ENCODE assay signal across 9 cellular contexts in genomic region chr1:32925360-32926142, GRCh38. TPM values are rescaled to one million over a fixed set of nuclear protein-coding genes. Genes with fewer than 3 reads are reported as not detected.
DNase-seq lines count a peak whose midpoint lies in the region; ATAC-seq and TF ChIP-seq lines count a peak whose summit lies in the region.
"Had no signal": no experiment of that assay in that cellular context is flagged by ENCODE, and none has a peak within 500 bp of the region (broad histone marks: within the 10 kb centered on the region; RNA-seq: fewer than 3 reads in every experiment).

No MANE protein-coding gene starts in this region.

- H3K9me3 Mint-ChIP-seq in CD4-positive, alpha-beta T cell: no peaks in the 10 kb centered on the region
- H3K9me3 Mint-ChIP-seq in dendritic cell treated with granulocyte-macrophage colony-stimulating factor and Interleukin-4, amounts not matched to agents 40 ng/mL and 50 ng/mL, for 4 days: no peaks in the 10 kb centered on the region
- peaks cover 4% of the 10 kb centered on the region for H3K9me3 Mint-ChIP-seq in memory B cell

- no peak for TF ChIP-seq CTCF in CD4-positive, alpha-beta T cell (IDR thresholded peaks at IDR 0.05)

- no peak overlapping the region for H3K27ac ChIP-seq in CD4-positive, alpha-beta T cell (ENCODE audit: low read depth, low read length)

- no peaks in the 10 kb centered on the region for H3K9me3 ChIP-seq in CD4-positive, alpha-beta T cell (ENCODE audit: control insufficient read depth, low read length)

- H3K4me3 Mint-ChIP-seq in CD4-positive, alpha-beta T cell: peak overlapping the region; percentile 68
- no peak overlapping the region for H3K4me3 Mint-ChIP-seq in dendritic cell treated with granulocyte-macrophage colony-stimulating factor and Interleukin-4, amounts not matched to agents 40 ng/mL and 50 ng/mL, for 4 days
- H3K4me3 Mint-ChIP-seq in memory B cell: peak overlapping the region; percentile 53

- no peak overlapping the region for H3K27ac Mint-ChIP-seq in CD4-positive, alpha-beta T cell
- H3K27ac Mint-ChIP-seq in dendritic cell treated with granulocyte-macrophage colony-stimulating factor and Interleukin-4, amounts not matched to agents 40 ng/mL and 50 ng/mL, for 4 days: peak overlapping the region; percentile 50
- no peak overlapping the region for H3K27ac Mint-ChIP-seq in memory B cell

- peaks cover 51% of the 10 kb centered on the region for H3K27me3 ChIP-seq in CD4-positive, alpha-beta T cell (ENCODE audit: control insufficient read depth, insufficient read depth, low read length)

- intact Hi-C loops in CD4-positive, alpha-beta T cell (cut with DNase I, micrococcal nuclease): no loop called here
- intact Hi-C loops in dendritic cell treated with granulocyte-macrophage colony-stimulating factor and Interleukin-4, amounts not matched to agents 40 ng/mL and 50 ng/mL, for 4 days (cut with micrococcal nuclease): no loop called here

- peaks cover 23% of the 10 kb centered on the region for H3K4me1 Mint-ChIP-seq in CD4-positive, alpha-beta T cell (ENCODE audit: low read depth)
- H3K4me1 Mint-ChIP-seq in dendritic cell treated with granulocyte-macrophage colony-stimulating factor and Interleukin-4, amounts not matched to agents 40 ng/mL and 50 ng/mL, for 4 days (ENCODE audit: low read depth): peaks cover 22% of the 10 kb centered on the region
- peaks cover 14% of the 10 kb centered on the region for H3K4me1 Mint-ChIP-seq in memory B cell

- POLR2A ChIA-PET in CD4-positive, alpha-beta T cell (lab: Charles Lee): no interaction called here

- peak; percentile 57 for ATAC-seq in CD4-positive, alpha-beta T cell (ENCODE audit: poor library complexity)
- peak; percentile 69 for ATAC-seq in memory B cell (ENCODE audit: low read depth)

- no peaks in the 10 kb centered on the region for H3K36me3 Mint-ChIP-seq in CD4-positive, alpha-beta T cell (ENCODE audit: low read depth)
- no peaks in the 10 kb centered on the region for H3K36me3 Mint-ChIP-seq in dendritic cell treated with granulocyte-macrophage colony-stimulating factor and Interleukin-4, amounts not matched to agents 40 ng/mL and 50 ng/mL, for 4 days (ENCODE audit: low read depth)
- no peaks in the 10 kb centered on the region for H3K36me3 Mint-ChIP-seq in memory B cell

- CTCF ChIA-PET in CD4-positive, alpha-beta T cell (lab: Charles Lee): interaction anchor here (0.9 to 1.7 kb wide), 3 partner anchors 8 to 81 kb away, joined by 3 read pairs; partner anchors contain the start of gene RNF19B

- peak in 2 of 10 experiments; percentile 8 to 11 for DNase-seq in CD4-positive, alpha-beta T cell
- peak; percentile 30 for DNase-seq in NCI-H2107 (lab: John Stamatoyannopoulos, UW)
- no peak for DNase-seq in memory B cell (ENCODE audit: low spot score in 2 of 2)
- DNase-seq in hepatic stellate cell (ENCODE audit: low spot score): no peak
- DNase-seq in NOMO-1 (lab: John Stamatoyannopoulos, UW; ENCODE audit: unreplicated experiment in 2 of 2): no peak
- no peak for DNase-seq in SKM-1 treated with dmso at 0.1 percent for 144 hours (lab: John Stamatoyannopoulos, UW; ENCODE audit: unreplicated experiment)
- no peak for DNase-seq in middle frontal gyrus (ENCODE audit: extremely low spot score, low spot score)

- peaks cover 61% of the 10 kb centered on the region for H3K27me3 Mint-ChIP-seq in CD4-positive, alpha-beta T cell
- peaks cover 62% of the 10 kb centered on the region for H3K27me3 Mint-ChIP-seq in dendritic cell treated with granulocyte-macrophage colony-stimulating factor and Interleukin-4, amounts not matched to agents 40 ng/mL and 50 ng/mL, for 4 days
- peaks cover 38% of the 10 kb centered on the region for H3K27me3 Mint-ChIP-seq in memory B cell

RNA-seq across cellular contexts. Expression of gene TMEM54, which starts 24.4 kb away (rescaled TPM):
- not detected for total RNA-seq in CD4-positive, alpha-beta T cell

RNA-seq across cellular contexts. Expression of gene RNF19B, which starts 39.1 kb away (rescaled TPM):
- 10 to 100 TPM; 33.4 to 37.4 TPM for total RNA-seq in CD4-positive, alpha-beta T cell

RNA-seq across cellular contexts. Expression of gene HPCA, which starts 39.3 kb away (rescaled TPM):
- total RNA-seq in CD4-positive, alpha-beta T cell: not detected
- total RNA-seq: Daoy had no signal

RNA-seq across cellular contexts. Expression of gene FNDC5, which starts 54.8 kb away (rescaled TPM):
- not detected for total RNA-seq in CD4-positive, alpha-beta T cell
